ENCODE assay signal across 21 cellular contexts in the genomic region with DNA sequence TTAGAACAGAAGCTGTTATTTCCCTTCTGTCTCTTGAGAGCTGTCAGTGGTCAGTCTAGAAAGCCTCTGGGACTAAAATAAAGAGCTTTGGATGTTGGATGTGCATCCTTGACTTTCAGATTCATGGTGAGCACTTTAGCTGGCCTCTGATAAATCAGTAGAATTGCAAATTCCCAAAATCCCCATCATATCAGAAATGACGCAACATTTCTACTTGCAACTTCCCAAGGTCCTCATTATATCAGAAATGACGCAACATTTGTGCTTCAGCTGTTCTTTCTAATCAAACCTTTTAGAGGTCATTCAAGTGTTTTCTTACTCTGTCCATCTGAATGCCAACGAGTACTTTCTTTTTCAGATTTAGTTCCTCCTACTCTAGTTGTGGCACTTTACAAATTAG.
DNase-seq lines count a peak whose midpoint lies in the region; ATAC-seq, FAIRE-seq and TF ChIP-seq lines count a peak whose summit lies in the region.
"Had no signal": no experiment of that assay in that cellular context is flagged by ENCODE, and none has a peak within 500 bp of the region (broad histone marks: within the 10 kb centered on the region; RNA-seq: fewer than 3 reads in every experiment).

No MANE protein-coding gene starts in this region.

- peak overlapping the region; percentile 5 for H2AFZ ChIP-seq in ACC112 (ENCODE audit: low read length, unreplicated experiment)
- H2AFZ ChIP-seq in K562 (ENCODE audit: low read depth, low read length) = no peak overlapping the region
- H2AFZ ChIP-seq in osteoblast (ENCODE audit: low read length) = peak overlapping the region; percentile 7

- H3K4me1 ChIP-seq in ACC112 (ENCODE audit: control insufficient read depth, insufficient read depth, low read length, unreplicated experiment) (peaks cover 14% of the 10 kb centered on the region), K562 (replicated peaks in 1 of 2; ENCODE audit: control insufficient read depth in 2 of 2, insufficient read depth in 2 of 2, low read length in 2 of 2) (no peaks in the 10 kb centered on the region), heart left ventricle (no peaks in the 10 kb centered on the region), osteoblast (ENCODE audit: insufficient read depth, low read length) (no peaks in the 10 kb centered on the region)
- H3K4me1 ChIP-seq: psoas muscle had no signal

- in situ Hi-C loops in K562 (cut with MboI) = no loop called here

- H4K20me1 ChIP-seq in K562 (replicated peaks; ENCODE audit: control insufficient read depth, insufficient read depth, low read length) (no peaks in the 10 kb centered on the region), osteoblast (ENCODE audit: insufficient read depth, low read length) (no peaks in the 10 kb centered on the region)

- no peak for TF ChIP-seq EP300 in K562 (IDR thresholded peaks at IDR 0.05; ENCODE audit: low read length)

- H3K4me3 ChIP-seq in ACC112 (ENCODE audit: low read depth, low read length) = peak overlapping the region; percentile 12; the same call in 1 of the 2 replicates
- no peak overlapping the region for H3K4me3 ChIP-seq in K562
- no peak overlapping the region for H3K4me3 ChIP-seq in heart left ventricle
- H3K4me3 ChIP-seq in osteoblast (ENCODE audit: insufficient read depth, low read length) = no peak overlapping the region
- H3K4me3 ChIP-seq: lung, psoas muscle had no signal

- H3K9me1 ChIP-seq in K562 (ENCODE audit: control insufficient read depth, insufficient read depth, low read length) = no peaks in the 10 kb centered on the region

- 3% methylated on average over 3 of the region's 3 CpGs for WGBS in K562 (ENCODE audit: insufficient coverage, low coverage, missing lambda C conversion rate)
- 54 to 66% (median 64%) methylated on average over 3 of the region's 3 CpGs for WGBS in heart left ventricle, 4 donors

- ATAC-seq in K562 = no peak
- peak in 3 of 4 donors; percentile 27 to 81 (median 75) for ATAC-seq in heart left ventricle
- ATAC-seq in GM19455 (IDR thresholded peaks at IDR 0.05; ENCODE audit: unreplicated experiment) = no peak
- no peak for ATAC-seq in stimulated activated naive CD8-positive, alpha-beta T cell treated with anti-CD3 and anti-CD28 coated beads, Interleukin-15, Interleukin-2, amounts not matched to agents 100 U/mL and 50 U/mL, for 24 hours
- ATAC-seq in HG03378 (IDR thresholded peaks at IDR 0.05; ENCODE audit: unreplicated experiment) = no peak
- ATAC-seq: activated T-cell treated with anti-CD3 and anti-CD28 coated beads, Interleukin-2, amount 50 U/mL, for 72 hours; T-cell had no signal

- H3K9ac ChIP-seq in K562 (ENCODE audit: insufficient read depth in 1 of 2, low read depth in 2 of 2, low read length in 2 of 2) = no peak overlapping the region

- CTCF ChIA-PET in K562 (lab: Yijun Ruan, JAX; ENCODE audit: low intra/inter-chr PET ratio) = no interaction called here

- BruUV-seq in K562 (replicated peaks; lab: Mats Ljungman, UMichigan) = no TSS peak

- TF ChIP-seq RAD21 in K562 (CRISPR knock-in tag; conservative IDR thresholded peaks at IDR 0.05 in 1 of 2, IDR thresholded peaks at IDR 0.05 in 1 of 2) = no peak

- no peaks in the 10 kb centered on the region for H3K79me2 ChIP-seq in ACC112 (ENCODE audit: control insufficient read depth, insufficient read depth, low read length, unreplicated experiment)
- H3K79me2 ChIP-seq in K562 (ENCODE audit: control insufficient read depth, insufficient read depth, low read length) = no peaks in the 10 kb centered on the region
- H3K79me2 ChIP-seq in osteoblast (ENCODE audit: insufficient read depth, low read length) = no peaks in the 10 kb centered on the region

- TF ChIP-seq CTCF in K562 (IDR thresholded peaks at IDR 0.05 in 2 of 3, conservative IDR thresholded peaks at IDR 0.05 in 1 of 3; ENCODE audit: insufficient read depth in 2 of 3, low read depth in 1 of 3, low read length in 3 of 3) = no peak
- no peak for TF ChIP-seq CTCF in heart left ventricle (IDR thresholded peaks at IDR 0.05)
- TF ChIP-seq CTCF in osteoblast (IDR thresholded peaks at IDR 0.05; ENCODE audit: extremely low read depth, low read depth, low read length) = no peak

- TF ChIP-seq POLR2A in K562 (conservative IDR thresholded peaks at IDR 0.05) (no peak), heart left ventricle (IDR thresholded peaks at IDR 0.05) (no peak)

- no peak for DNase-seq in K562 (ENCODE audit: extremely low read depth in 1 of 4, low spot score in 3 of 4)
- no peak for DNase-seq in heart left ventricle
- DNase-seq in osteoblast (ENCODE audit: insufficient read length, low spot score, missing footprints) = no peak
- DNase-seq in stimulated activated naive CD8-positive, alpha-beta T cell treated with anti-CD3 and anti-CD28 coated beads, Interleukin-15, Interleukin-2, amounts not matched to agents 100 U/mL and 50 U/mL, for 24 hours = no peak
- DNase-seq in NCI-H526 (lab: John Stamatoyannopoulos, UW) = no peak
- DNase-seq: activated naive CD4-positive, alpha-beta T cell treated with anti-CD3 and anti-CD28 coated beads, Interleukin-2, amount 50 U/mL, for 16 hours; activated T-cell treated with anti-CD3 and anti-CD28 coated beads, Interleukin-2, amount 50 U/mL, for 72 hours; effector CD4-positive, alpha-beta T cell; erythroblast; NCI-H2081; NCI-H446; psoas muscle; SHP77; T-cell had no signal

- H3K27ac ChIP-seq in ACC112 (ENCODE audit: low read depth, low read length) = peak overlapping the region; percentile 66
- H3K27ac ChIP-seq in K562 (ENCODE audit: extremely low read depth, low read depth, low read length) = no peak overlapping the region
- peak overlapping the region in 3 of 12 donors; percentile 2 to 52 (median 38) for H3K27ac ChIP-seq in heart left ventricle
- H3K27ac ChIP-seq in osteoblast (ENCODE audit: low read depth, low read length) = no peak overlapping the region
- H3K27ac ChIP-seq: C4-2B, psoas muscle had no signal

- H3K27me3 ChIP-seq in ACC112 (ENCODE audit: insufficient read depth, low read length) (no peaks in the 10 kb centered on the region), K562 (ENCODE audit: control insufficient read depth in 2 of 2, insufficient read depth in 2 of 2, low read length in 2 of 2) (no peaks in the 10 kb centered on the region), heart left ventricle (no peaks in the 10 kb centered on the region), osteoblast (ENCODE audit: insufficient read depth, low read length) (no peaks in the 10 kb centered on the region)

- POLR2A ChIA-PET in K562 (lab: Yijun Ruan, JAX) = no interaction called here

- H3K4me2 ChIP-seq in K562 (ENCODE audit: insufficient read depth, low read length) (no peak overlapping the region), osteoblast (ENCODE audit: insufficient read depth, low read length) (no peak overlapping the region)

- FAIRE-seq in K562 (lab: Jason Lieb, UNC) = no peak
- FAIRE-seq: astrocyte, D721Med had no signal

- intact Hi-C loops in K562 (cut with micrococcal nuclease) = no loop called here
- intact Hi-C loops in heart left ventricle (cut with DNase I) = no loop called here

- no peaks in the 10 kb centered on the region for H3K9me3 ChIP-seq in K562 (replicated peaks; ENCODE audit: control insufficient read depth, insufficient read depth, low read depth, low read length)
- peaks cover 0 to 6% (median 0%) of the 10 kb centered on the region in 12 donors for H3K9me3 ChIP-seq in heart left ventricle
- no peaks in the 10 kb centered on the region for H3K9me3 ChIP-seq in osteoblast (ENCODE audit: low read depth, low read length)
- H3K9me3 ChIP-seq: psoas muscle had no signal

- H3K36me3 ChIP-seq in ACC112 (ENCODE audit: insufficient read depth, low read length) (no peaks in the 10 kb centered on the region), K562 (ENCODE audit: control insufficient read depth, insufficient read depth, low read length) (no peaks in the 10 kb centered on the region), heart left ventricle (no peaks in the 10 kb centered on the region), osteoblast (ENCODE audit: insufficient read depth, low read length) (no peaks in the 10 kb centered on the region)

TF ChIP-seq in K562, 482 proteins besides CTCF, POLR2A, EP300 and RAD21 (continues in another document):
- TF ChIP-seq ETS2 (tag; IDR thresholded peaks at IDR 0.05; ENCODE audit: borderline replicate concordance, poor library complexity, severe bottlenecking) (no peak), MTA3 (IDR thresholded peaks at IDR 0.05; ENCODE audit: borderline replicate concordance) (no peak), CEBPG (CRISPR knock-in tag; IDR thresholded peaks at IDR 0.05) (no peak), CEBPG (tag; conservative IDR thresholded peaks at IDR 0.05 in 1 of 2, IDR thresholded peaks at IDR 0.05 in 1 of 2) (peak; percentile 82 to 92), HNRNPUL1 (IDR thresholded peaks at IDR 0.05; ENCODE audit: low read length) (no peak)
- TF ChIP-seq, protein P1, sequence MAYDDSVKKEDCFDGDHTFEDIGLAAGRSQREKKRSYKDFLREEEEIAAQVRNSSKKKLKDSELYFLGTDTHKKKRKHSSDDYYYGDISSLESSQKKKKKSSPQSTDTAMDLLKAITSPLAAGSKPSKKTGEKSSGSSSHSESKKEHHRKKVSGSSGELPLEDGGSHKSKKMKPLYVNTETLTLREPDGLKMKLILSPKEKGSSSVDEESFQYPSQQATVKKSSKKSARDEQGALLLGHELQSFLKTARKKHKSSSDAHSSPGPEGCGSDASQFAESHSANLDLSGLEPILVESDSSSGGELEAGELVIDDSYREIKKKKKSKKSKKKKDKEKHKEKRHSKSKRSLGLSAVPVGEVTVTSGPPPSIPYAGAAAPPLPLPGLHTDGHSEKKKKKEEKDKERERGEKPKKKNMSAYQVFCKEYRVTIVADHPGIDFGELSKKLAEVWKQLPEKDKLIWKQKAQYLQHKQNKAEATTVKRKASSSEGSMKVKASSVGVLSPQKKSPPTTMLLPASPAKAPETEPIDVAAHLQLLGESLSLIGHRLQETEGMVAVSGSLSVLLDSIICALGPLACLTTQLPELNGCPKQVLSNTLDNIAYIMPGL (CRISPR knock-in tag; IDR thresholded peaks at IDR 0.05) = no peak
- TF ChIP-seq, protein P2, sequence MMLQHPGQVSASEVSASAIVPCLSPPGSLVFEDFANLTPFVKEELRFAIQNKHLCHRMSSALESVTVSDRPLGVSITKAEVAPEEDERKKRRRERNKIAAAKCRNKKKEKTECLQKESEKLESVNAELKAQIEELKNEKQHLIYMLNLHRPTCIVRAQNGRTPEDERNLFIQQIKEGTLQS (IDR thresholded peaks at IDR 0.05) = peak; percentile 81
- TF ChIP-seq, protein P2 (CRISPR knock-in tag; conservative IDR thresholded peaks at IDR 0.05) = no peak

Comparison
In these comparisons a context has a peak if more than half of its experiments do, and no peak if none do; other contexts are left out.
1. ATAC-seq: peak in heart left ventricle (3 of 4); none in K562 (single experiment), GM19455 (single experiment), stimulated activated naive CD8-positive, alpha-beta T cell treated with anti-CD3 and anti-CD28 coated beads, Interleukin-15, Interleukin-2, amounts not matched to agents 100 U/mL and 50 U/mL, for 24 hours (single experiment) and HG03378 (single experiment).